10 cellular contexts compared by ENCODE assay signal in the genomic region with DNA sequence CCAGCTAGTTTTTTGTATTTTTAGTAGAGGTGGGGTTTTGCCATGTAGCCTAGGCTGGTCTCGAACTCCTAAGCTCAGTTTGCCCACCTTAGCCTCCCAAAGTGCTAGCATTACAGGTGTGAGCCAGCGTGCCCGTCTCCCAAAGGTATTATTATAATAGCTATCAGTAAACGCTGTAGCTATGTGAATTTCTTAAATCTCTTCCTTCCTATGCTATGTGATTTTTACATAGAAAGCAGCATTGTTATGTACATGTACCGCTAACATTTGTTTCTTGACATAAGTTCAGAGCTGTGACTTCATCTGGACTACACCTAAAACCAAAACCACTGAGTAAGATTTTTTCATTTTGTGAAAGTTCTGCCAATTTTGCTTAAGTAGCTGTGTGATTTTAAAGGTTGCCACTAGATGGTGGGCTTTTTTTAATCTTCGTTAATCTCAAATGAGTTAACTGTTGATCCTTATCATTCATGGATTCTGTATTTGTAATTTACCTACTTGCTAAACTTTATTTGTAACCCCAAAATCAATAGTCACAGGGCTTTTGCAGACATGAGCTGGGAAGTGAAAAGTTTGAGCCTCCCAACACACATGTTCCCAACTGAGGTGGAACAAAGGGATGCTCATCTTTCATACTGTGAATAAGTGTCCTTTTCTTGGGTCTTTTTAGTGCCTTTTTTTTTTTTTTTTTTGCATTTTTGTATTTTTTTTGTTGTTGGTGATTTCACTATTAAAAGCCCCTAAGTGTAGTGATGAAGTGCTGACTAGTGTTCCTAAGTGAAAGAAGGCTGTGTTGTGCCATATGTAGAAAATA.
DNase-seq lines count a peak whose midpoint lies in the region; ATAC-seq and TF ChIP-seq lines count a peak whose summit lies in the region.
"Had no signal": no experiment of that assay in that cellular context is flagged by ENCODE, and none has a peak within 500 bp of the region (broad histone marks: within the 10 kb centered on the region; RNA-seq: fewer than 3 reads in every experiment).

No MANE protein-coding gene starts in this region.

- CTCF ChIA-PET in RWPE1 (lab: Yijun Ruan, JAX), result interaction anchor here (0.8 to 1.0 kb wide), 3 partner anchors 67 to 713 kb away, joined by 3 to 5 read pairs (median 3); partner anchors contain the start of gene FAM20A

- POLR2A ChIA-PET in RWPE1 (lab: Yijun Ruan, JAX; ENCODE audit: low non-redundant PET), result no interaction called here

- ATAC-seq in HG03342 (IDR thresholded peaks at IDR 0.05; ENCODE audit: unreplicated experiment), result no peak

- H3K36me3 ChIP-seq in subcutaneous abdominal adipose tissue (ENCODE audit: control insufficient read depth in 5 of 5, insufficient read depth in 5 of 5, low read length in 5 of 5), result peaks cover 57 to 81% (median 74%) of the 10 kb centered on the region in 5 donors

- no peak overlapping the region for H3K27ac ChIP-seq in RWPE1
- peak overlapping the region; percentile 49 for H3K27ac ChIP-seq in subcutaneous abdominal adipose tissue (ENCODE audit: low read depth, low read length)
- H3K27ac ChIP-seq: BLaER1 treated with 17β-estradiol and CSF1 and Interleukin-3, amounts not matched to agents 10 nM and 100 nM had no signal

- peak; percentile 20 for DNase-seq in NCI-H2196 (lab: John Stamatoyannopoulos, UW; ENCODE audit: unreplicated experiment)
- no peak for DNase-seq in NCI-H2196 treated with DMSO at 0.1 percent for 48 hours (lab: John Stamatoyannopoulos, UW; ENCODE audit: unreplicated experiment)
- DNase-seq in RWPE1 (ENCODE audit: low spot score), result no peak
- DNase-seq in fibroblast of pulmonary artery (ENCODE audit: low read depth), result peak; percentile 43
- DNase-seq in AG08396 (ENCODE audit: low spot score), result no peak
- DNase-seq in NCI-H748 treated with DMSO at 0.1 percent for 48 hours (lab: John Stamatoyannopoulos, UW), result no peak
- DNase-seq: stimulated activated CD8-positive, alpha-beta memory T cell treated with anti-CD3 and anti-CD28 coated beads, Interleukin-4, amount 100 ng/mL, for 48 hours had no signal

- H3K27me3 ChIP-seq in subcutaneous abdominal adipose tissue (ENCODE audit: control insufficient read depth in 5 of 5, insufficient read depth in 4 of 5, low read length in 5 of 5), result no peaks in the 10 kb centered on the region
- H3K27me3 ChIP-seq: BLaER1 treated with 17β-estradiol and CSF1 and Interleukin-3, amounts not matched to agents 10 nM and 100 nM had no signal

- peak overlapping the region in 1 of 5 donors; percentile 7 for H3K9ac ChIP-seq in subcutaneous abdominal adipose tissue (ENCODE audit: low read length in 5 of 5)
- H3K9ac ChIP-seq: BLaER1 treated with 17β-estradiol and CSF1 and Interleukin-3, amounts not matched to agents 10 nM and 100 nM had no signal

- H3K4me1 ChIP-seq in subcutaneous abdominal adipose tissue (ENCODE audit: control insufficient read depth in 5 of 5, insufficient read depth in 5 of 5, low read length in 5 of 5), result peaks cover 0 to 8% (median 6%) of the 10 kb centered on the region in 5 donors
- H3K4me1 ChIP-seq: BLaER1 treated with 17β-estradiol and CSF1 and Interleukin-3, amounts not matched to agents 10 nM and 100 nM had no signal

- H3K4me3 ChIP-seq in fibroblast of pulmonary artery (replicated peaks; ENCODE audit: low read depth, low read length) (no peak overlapping the region), subcutaneous abdominal adipose tissue (ENCODE audit: low read depth in 1 of 5, low read length in 5 of 5) (no peak overlapping the region)
- H3K4me3 ChIP-seq: BLaER1 treated with 17β-estradiol and CSF1 and Interleukin-3, amounts not matched to agents 10 nM and 100 nM had no signal

- peak; percentile 64 for TF ChIP-seq CTCF in RWPE1 (conservative IDR thresholded peaks at IDR 0.05; ENCODE audit: low read depth)
- TF ChIP-seq CTCF in fibroblast of pulmonary artery (IDR thresholded peaks at IDR 0.05; ENCODE audit: low read length, missing control alignments), result peak; percentile 27

- no peaks in the 10 kb centered on the region for H3K9me3 ChIP-seq in subcutaneous abdominal adipose tissue (ENCODE audit: control insufficient read depth in 5 of 5, low read length in 5 of 5)
- H3K9me3 ChIP-seq: BLaER1 treated with 17β-estradiol and CSF1 and Interleukin-3, amounts not matched to agents 10 nM and 100 nM had no signal

Comparison
In these comparisons a context has a peak if more than half of its experiments do, and no peak if none do; other contexts are left out.
1. DNase-seq: peak in NCI-H2196 (single experiment) and fibroblast of pulmonary artery (single experiment); none in NCI-H2196 treated with DMSO at 0.1 percent for 48 hours (single experiment), RWPE1 (single experiment), AG08396 (single experiment) and NCI-H748 treated with DMSO at 0.1 percent for 48 hours (single experiment).